In the genomic region with DNA sequence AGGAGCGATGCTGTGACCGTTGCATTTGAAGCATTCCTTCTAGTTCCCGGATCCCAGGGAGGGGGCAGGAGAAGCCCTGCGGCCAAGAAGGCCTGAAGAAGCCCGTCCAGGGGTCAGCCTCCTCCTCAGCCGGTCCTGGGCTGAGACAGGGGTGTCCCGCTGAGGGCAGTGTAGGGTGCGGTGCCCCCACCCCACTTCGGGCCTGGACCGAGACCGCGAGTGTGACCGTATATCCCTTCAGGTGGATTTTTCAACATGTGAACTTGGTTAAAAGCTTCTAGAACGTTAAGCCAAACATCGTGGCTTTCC, we compare ENCODE assay signal across 10 cellular contexts. TPM values are rescaled to one million over a fixed set of nuclear protein-coding genes. Genes with fewer than 3 reads are reported as not detected.
DNase-seq lines count a peak whose midpoint lies in the region; ATAC-seq and TF ChIP-seq lines count a peak whose summit lies in the region.
"Had no signal": no experiment of that assay in that cellular context is flagged by ENCODE, and none has a peak within 500 bp of the region (broad histone marks: within the 10 kb centered on the region; RNA-seq: fewer than 3 reads in every experiment).

No MANE protein-coding gene starts in this region.

- no peak for DNase-seq in T-helper 1 cell
- DNase-seq in RWPE2 (ENCODE audit: low spot score): no peak
- no peak for DNase-seq in iPS DF 6.9 (ENCODE audit: low read depth, low spot score)
- DNase-seq in stomach: no peak
- DNase-seq in NCI-H2196 treated with DMSO at 0.1 percent for 48 hours (lab: John Stamatoyannopoulos, UW; ENCODE audit: unreplicated experiment): no peak
- no peak for DNase-seq in left colon

- H3K4me1 ChIP-seq in RWPE2 (ENCODE audit: insufficient read depth, poor library complexity, severe bottlenecking) (no peaks in the 10 kb centered on the region), iPS DF 6.9 (ENCODE audit: control insufficient read depth, insufficient read depth, low read length) (peaks cover 10% of the 10 kb centered on the region), stomach (peaks cover 46 to 51% (median 46%) of the 10 kb centered on the region in 4 donors)

- no peak overlapping the region for H3K27ac Mint-ChIP-seq in T-helper 1 cell treated with Interleukin-12 subunit alpha and Interleukin-12 subunit beta and Interleukin-4 antibody, amounts not matched to agents 30 μg/mL and 1 μg/mL, for 36 hours

- peaks cover 13% of the 10 kb centered on the region for H3K4me1 Mint-ChIP-seq in T-helper 1 cell treated with Interleukin-12 subunit alpha and Interleukin-12 subunit beta and Interleukin-4 antibody, amounts not matched to agents 30 μg/mL and 1 μg/mL, for 36 hours (ENCODE audit: low read depth)

- peaks cover 71% of the 10 kb centered on the region for H3K27me3 Mint-ChIP-seq in T-helper 1 cell treated with Interleukin-12 subunit alpha and Interleukin-12 subunit beta and Interleukin-4 antibody, amounts not matched to agents 30 μg/mL and 1 μg/mL, for 36 hours (ENCODE audit: low read depth)

- H3K36me3 ChIP-seq in RWPE2 (ENCODE audit: low read depth) (no peaks in the 10 kb centered on the region), iPS DF 6.9 (ENCODE audit: control insufficient read depth, insufficient read depth, low read length) (no peaks in the 10 kb centered on the region), stomach (no peaks in the 10 kb centered on the region)

- peaks cover 62% of the 10 kb centered on the region for H3K27me3 ChIP-seq in RWPE2 (ENCODE audit: insufficient read depth, poor library complexity, severe bottlenecking)
- H3K27me3 ChIP-seq in iPS DF 6.9 (ENCODE audit: control insufficient read depth, insufficient read depth, low read length): peaks cover 57% of the 10 kb centered on the region
- peaks cover 5 to 94% (median 55%) of the 10 kb centered on the region in 3 donors for H3K27me3 ChIP-seq in stomach

- H3K9me3 ChIP-seq in RWPE2 (ENCODE audit: severe bottlenecking): no peaks in the 10 kb centered on the region
- H3K9me3 ChIP-seq in iPS DF 6.9 (ENCODE audit: control insufficient read depth, insufficient read depth, low read length): no peaks in the 10 kb centered on the region
- H3K9me3 ChIP-seq in stomach: peaks cover 4 to 9% (median 6%) of the 10 kb centered on the region in 4 donors

- H3K36me3 Mint-ChIP-seq in T-helper 1 cell treated with Interleukin-12 subunit alpha and Interleukin-12 subunit beta and Interleukin-4 antibody, amounts not matched to agents 30 μg/mL and 1 μg/mL, for 36 hours (ENCODE audit: low read depth): peaks cover 1% of the 10 kb centered on the region

- intact Hi-C loops in stomach (cut with DNase I; ENCODE audit: low total_unique reads): no loop called here
- intact Hi-C loops in left colon (cut with DNase I, micrococcal nuclease): no loop called here

- H3K4me3 ChIP-seq in RWPE2 (ENCODE audit: severe bottlenecking) (peak overlapping the region; percentile 22), iPS DF 6.9 (ENCODE audit: low read length) (peak overlapping the region; percentile 16; the same call in 1 of the 2 replicates), stomach (peak overlapping the region; percentile 48 to 61 (median 52))

- peaks cover 3% of the 10 kb centered on the region for H3K9me3 Mint-ChIP-seq in T-helper 1 cell treated with Interleukin-12 subunit alpha and Interleukin-12 subunit beta and Interleukin-4 antibody, amounts not matched to agents 30 μg/mL and 1 μg/mL, for 36 hours

- peak overlapping the region; percentile 85 for H3K4me3 Mint-ChIP-seq in T-helper 1 cell treated with Interleukin-12 subunit alpha and Interleukin-12 subunit beta and Interleukin-4 antibody, amounts not matched to agents 30 μg/mL and 1 μg/mL, for 36 hours

- no CpG with 5 or more reads among the region's 15 CpGs for WGBS in iPS DF 6.9 (ENCODE audit: insufficient coverage, insufficient read length)
- WGBS in stomach, 5 donors: 0 to 2% (median 1%) methylated on average over 14 to 15 of the region's 15 CpGs

- no peak for TF ChIP-seq EP300 in stomach (IDR thresholded peaks at IDR 0.05)

- TF ChIP-seq POLR2A in stomach (IDR thresholded peaks at IDR 0.05): no peak

- no peak overlapping the region for H3K27ac ChIP-seq in RWPE2 (ENCODE audit: poor library complexity, severe bottlenecking)
- no peak overlapping the region for H3K27ac ChIP-seq in iPS DF 6.9 (ENCODE audit: low read length)
- H3K27ac ChIP-seq in stomach: peak overlapping the region; percentile 36 to 84 (median 75)
- H3K27ac ChIP-seq: C4-2B had no signal

- peak; percentile 3; the same call in 2 of the 3 replicates for ATAC-seq in RWPE2 (ENCODE audit: low read depth)
- ATAC-seq in GM18520 (IDR thresholded peaks at IDR 0.05; ENCODE audit: unreplicated experiment): no peak
- ATAC-seq in left colon: no peak

- TF ChIP-seq CTCF in RWPE2 (IDR thresholded peaks at IDR 0.05; ENCODE audit: poor library complexity, severe bottlenecking): no peak
- TF ChIP-seq CTCF in stomach (IDR thresholded peaks at IDR 0.05): no peak

RNA-seq across cellular contexts. Expression of gene OCA2, which starts 2.8 kb away (rescaled TPM):
- total RNA-seq in stomach (under 1 TPM in 2 of 5 donors, not detected in 3; 0.55 to 0.89 TPM), left colon (under 1 TPM; 0.18 to 0.31 TPM)
- under 1 TPM in 2 of 3 donors, not detected in 1; 0.12 to 0.75 TPM for polyA plus RNA-seq in stomach
- total RNA-seq: RPMI7951 had no signal

Comparison
In these comparisons a context has a peak if more than half of its experiments do, and no peak if none do; other contexts are left out.
1. H3K27ac ChIP-seq: peak in stomach (5 of 5); none in RWPE2 (single experiment) and iPS DF 6.9 (single experiment).
2. Peak in every context shown above with its lines, with median percentiles within 50 percentile points of each other: H3K4me3 ChIP-seq.